ENCODE assay signal across 8 cellular contexts in genomic region chr11:86244522-86245368, GRCh38. TPM values are rescaled to one million over a fixed set of nuclear protein-coding genes. Genes with fewer than 3 reads are reported as not detected.
DNase-seq lines count a peak whose midpoint lies in the region; ATAC-seq and TF ChIP-seq lines count a peak whose summit lies in the region.

Gene EED, plus strand, starts transcription at chr11:86244753. Its CDS starts 477 bp downstream, at chr11:86245230.

- no peak within 1 kb of the TSS for H3K27ac Mint-ChIP-seq in immature natural killer cell

- DNase-seq in AG04450 (ENCODE audit: low read depth, low spot score) (peak; percentile 85), NCI-H2227 (lab: John Stamatoyannopoulos, UW; ENCODE audit: unreplicated experiment) (peak; percentile 93), cardiac fibroblast (ENCODE audit: low read depth in 2 of 2) (peak; percentile 95 to 98), immature natural killer cell (peak; percentile 91 to 93 (median 93)), spleen (peak; percentile 99)

- TF ChIP-seq CTCF in AG04450 (IDR thresholded peaks at IDR 0.05; ENCODE audit: low read depth, low read length) (no peak), WI38 (IDR thresholded peaks at IDR 0.05; ENCODE audit: low read depth, low read length) (no peak), cardiac fibroblast (IDR thresholded peaks at IDR 0.05; ENCODE audit: low read depth, low read length) (no peak), spleen (IDR thresholded peaks at IDR 0.05 in 8 of 11, conservative IDR thresholded peaks at IDR 0.05 in 3 of 11) (peak in 2 of 11 experiments; percentile 18 to 28)

- no peak within 1 kb of the TSS for H3K4me3 Mint-ChIP-seq in immature natural killer cell

- TF ChIP-seq POLR2A in spleen (IDR thresholded peaks at IDR 0.05): peak in 1 of 3 donors; percentile 45

- H3K27me3 Mint-ChIP-seq in immature natural killer cell (ENCODE audit: low read depth in 3 of 3): peaks cover 0 to 1% (median 0%) of the 10 kb centered on the region in 3 donors

- ATAC-seq in GM18909 (IDR thresholded peaks at IDR 0.05; ENCODE audit: poor library complexity, unreplicated experiment): peak; percentile 63
- ATAC-seq in HG03159 (IDR thresholded peaks at IDR 0.05; ENCODE audit: unreplicated experiment): peak; percentile 64

- peak within 1 kb of the TSS; percentile 97 for H3K27ac ChIP-seq in AG04450 (ENCODE audit: low read depth, low read length)
- H3K27ac ChIP-seq in spleen: peak within 1 kb of the TSS; percentile 91 to 100 (median 98)

- intact Hi-C loops in spleen (cut with DNase I; ENCODE audit: low total_unique reads): loop anchor here (10.0 kb wide), 1 partner anchor 50 kb away; no protein-coding TSS in a partner anchor

- no peaks in the 10 kb centered on the region for H3K9me3 Mint-ChIP-seq in immature natural killer cell

- H3K4me3 ChIP-seq in AG04450 (ENCODE audit: low read depth, low read length) (peak within 1 kb of the TSS; percentile 86), WI38 (ENCODE audit: low read depth, low read length) (peak within 1 kb of the TSS; percentile 86), cardiac fibroblast (replicated peaks in 1 of 2; ENCODE audit: low read depth in 2 of 2, low read length in 2 of 2) (peak within 1 kb of the TSS; percentile 67 to 70), spleen (peak within 1 kb of the TSS; percentile 69 to 90 (median 83))

- CTCF ChIA-PET in AG04450 (lab: Charles Lee): no interaction called here

- POLR2A ChIA-PET in AG04450 (lab: Yijun Ruan, JAX): interaction anchor here (0.7 to 1.4 kb wide), 10 partner anchors 9 to 390 kb away, joined by 3 to 12 read pairs (median 3); partner anchors contain the start of genes CCDC83 and PICALM

- 0 to 1% (median 0%) methylated on average over 55 to 64 of the region's 64 CpGs for WGBS in spleen, 5 donors

- H3K27me3 ChIP-seq in AG04450 (ENCODE audit: control insufficient read depth, insufficient read depth, low read length) (no peaks in the 10 kb centered on the region), spleen (replicated peaks in 1 of 7) (no peaks in the 10 kb centered on the region)

- peaks cover 28 to 56% (median 51%) of the 10 kb centered on the region in 6 donors for H3K4me1 ChIP-seq in spleen

- no peaks in the 10 kb centered on the region for H3K36me3 Mint-ChIP-seq in immature natural killer cell

- no peaks in the 10 kb centered on the region for H3K36me3 ChIP-seq in spleen

- peaks cover 0 to 19% of the 10 kb centered on the region in 2 donors for H3K4me1 Mint-ChIP-seq in immature natural killer cell

- H3K9me3 ChIP-seq in AG04450 (ENCODE audit: control insufficient read depth, insufficient read depth, low read length) (no peaks in the 10 kb centered on the region), spleen (no peaks in the 10 kb centered on the region)

RNA-seq across cellular contexts. Expression of gene EED, which starts in this region (rescaled TPM):
- polyA plus RNA-seq in AG04450 (2011; rRNA removed) (11.9 and 17.5 TPM in 2 replicates), immature natural killer cell (10 to 100 TPM in 1 of 3 donors, 1 to 10 TPM in 2; 1.6 to 15.6 (median 8.3) TPM), spleen (10 to 100 TPM; 24.3 to 26.8 (median 25.0) TPM)
- 11.4 and 16.4 TPM in 2 replicates for polyA minus RNA-seq in AG04450 (2011; rRNA and poly(A)+ RNA removed)
- 10 to 100 TPM; 25.8 to 48.1 (median 34.0) TPM for total RNA-seq in spleen

Comparison
In these comparisons a context has a peak if more than half of its experiments do, and no peak if none do; other contexts are left out.
1. Peak in every context shown above with its lines: DNase-seq, ATAC-seq, H3K4me3 ChIP-seq and H3K27ac ChIP-seq.